9 cellular contexts compared by ENCODE assay signal in genomic region chr4:138576684-138577083, GRCh38.
DNase-seq lines count a peak whose midpoint lies in the region; ATAC-seq and TF ChIP-seq lines count a peak whose summit lies in the region.
"Had no signal": no experiment of that assay in that cellular context is flagged by ENCODE, and none has a peak within 500 bp of the region (broad histone marks: within the 10 kb centered on the region; RNA-seq: fewer than 3 reads in every experiment).

No MANE protein-coding gene starts in this region.

- H3K79me2 ChIP-seq in MM.1S (ENCODE audit: low read length) = no peaks in the 10 kb centered on the region

- no peak overlapping the region for H3K4me3 ChIP-seq in MM.1S (ENCODE audit: low read length)
- H3K4me3 ChIP-seq in brain microvascular endothelial cell (ENCODE audit: low read depth, low read length) = no peak overlapping the region
- H3K4me3 ChIP-seq: skin epidermis had no signal

- no peak overlapping the region for H3K9ac ChIP-seq in MM.1S (ENCODE audit: low read length)

- peaks cover 8% of the 10 kb centered on the region for H3K9me3 Mint-ChIP-seq in activated naive CD4-positive, alpha-beta T cell treated with anti-CD3 and anti-CD28 coated beads, Interleukin-2, amount 10 ng/mL, durations not matched to agents 7 days and 5 days

- no peaks in the 10 kb centered on the region for H3K4me1 ChIP-seq in MM.1S (ENCODE audit: low read length)

- no peaks in the 10 kb centered on the region for H3K4me1 Mint-ChIP-seq in activated naive CD4-positive, alpha-beta T cell treated with anti-CD3 and anti-CD28 coated beads, Interleukin-2, amount 10 ng/mL, durations not matched to agents 7 days and 5 days

- H3K27ac ChIP-seq in MM.1S (ENCODE audit: low read length) (no peak overlapping the region), brain microvascular endothelial cell (no peak overlapping the region)
- H3K27ac ChIP-seq: skin epidermis had no signal

- no peaks in the 10 kb centered on the region for H4K20me1 ChIP-seq in MM.1S (ENCODE audit: insufficient read depth, low read length)

- H2AFZ ChIP-seq in MM.1S (ENCODE audit: low read length) = no peak overlapping the region

- no peak overlapping the region for H3K27ac Mint-ChIP-seq in activated naive CD4-positive, alpha-beta T cell treated with anti-CD3 and anti-CD28 coated beads, Interleukin-2, amount 10 ng/mL, durations not matched to agents 7 days and 5 days

- TF ChIP-seq CTCF in GM12872 (IDR thresholded peaks at IDR 0.05; ENCODE audit: insufficient read depth, low read depth, low read length) (peak; percentile 48; the same call in 2 of the 3 replicates), MM.1S (IDR thresholded peaks at IDR 0.05; ENCODE audit: low read length) (peak; percentile 63), brain microvascular endothelial cell (IDR thresholded peaks at IDR 0.05; ENCODE audit: low read depth, low read length, missing control alignments) (peak; percentile 64)

- no peak for ATAC-seq in GM21381 (IDR thresholded peaks at IDR 0.05; ENCODE audit: unreplicated experiment)

- no peaks in the 10 kb centered on the region for H3F3A ChIP-seq in MM.1S (ENCODE audit: insufficient read depth, low read length)

- no peaks in the 10 kb centered on the region for H3K9me3 ChIP-seq in MM.1S (replicated peaks; ENCODE audit: insufficient read depth, low read length)

- DNase-seq in MM.1S (peak; percentile 62), brain microvascular endothelial cell (peak; percentile 41), non-pigmented ciliary epithelial cell (ENCODE audit: low read depth) (peak; percentile 22), Ammon's horn (ENCODE audit: low spot score) (no peak), activated T-cell treated with anti-CD3 and anti-CD28 coated beads for 4 hours (no peak)
- no peak for DNase-seq in activated naive CD4-positive, alpha-beta T cell treated with anti-CD3 and anti-CD28 coated beads, Interleukin-2, amount 10 ng/mL, durations not matched to agents 7 days and 5 days

- no peaks in the 10 kb centered on the region for H3K9me2 ChIP-seq in MM.1S (replicated peaks; ENCODE audit: insufficient read depth, low read length)

- no peaks in the 10 kb centered on the region for H3K27me3 Mint-ChIP-seq in activated naive CD4-positive, alpha-beta T cell treated with anti-CD3 and anti-CD28 coated beads, Interleukin-2, amount 10 ng/mL, durations not matched to agents 7 days and 5 days

- in situ Hi-C loops in brain microvascular endothelial cell (cut with HindIII; ENCODE audit: low pct_ligation_motif_present, low sequenced_read_pairs) = no loop called here

- no peaks in the 10 kb centered on the region for H3K36me3 Mint-ChIP-seq in activated naive CD4-positive, alpha-beta T cell treated with anti-CD3 and anti-CD28 coated beads, Interleukin-2, amount 10 ng/mL, durations not matched to agents 7 days and 5 days

- CTCF ChIA-PET in activated naive CD4-positive, alpha-beta T cell treated with anti-CD3 and anti-CD28 coated beads, Interleukin-2, amount 10 ng/mL, durations not matched to agents 7 days and 5 days (lab: Charles Lee) = no interaction called here

- H3K36me3 ChIP-seq in MM.1S (replicated peaks; ENCODE audit: insufficient read depth, low read length) (no peaks in the 10 kb centered on the region), brain microvascular endothelial cell (replicated peaks) (no peaks in the 10 kb centered on the region)

- H3K4me2 ChIP-seq in MM.1S (ENCODE audit: low read depth, low read length) = no peak overlapping the region

- H3K4me3 Mint-ChIP-seq in activated naive CD4-positive, alpha-beta T cell treated with anti-CD3 and anti-CD28 coated beads, Interleukin-2, amount 10 ng/mL, durations not matched to agents 7 days and 5 days = no peak overlapping the region

- no peaks in the 10 kb centered on the region for H3K27me3 ChIP-seq in MM.1S (replicated peaks; ENCODE audit: insufficient read depth, low read length)
- no peaks in the 10 kb centered on the region for H3K27me3 ChIP-seq in brain microvascular endothelial cell (replicated peaks)

Comparison
In these comparisons a context has a peak if more than half of its experiments do, and no peak if none do; other contexts are left out.
1. DNase-seq: peak in MM.1S (single experiment), brain microvascular endothelial cell (single experiment) and non-pigmented ciliary epithelial cell (single experiment); none in Ammon's horn (single experiment), activated T-cell treated with anti-CD3 and anti-CD28 coated beads for 4 hours (single experiment) and activated naive CD4-positive, alpha-beta T cell treated with anti-CD3 and anti-CD28 coated beads, Interleukin-2, amount 10 ng/mL, durations not matched to agents 7 days and 5 days (single experiment).
2. Peak in every context shown above with its lines, with median percentiles within 50 percentile points of each other: CTCF ChIP-seq.